23 cellular contexts compared by ENCODE assay signal in genomic region chr2:177873915-177874314, GRCh38.
"Had no signal": no experiment of that assay in that cellular context is flagged by ENCODE, and none has a peak within 500 bp of the region (broad histone marks: within the 10 kb centered on the region; RNA-seq: fewer than 3 reads in every experiment).

No MANE protein-coding gene starts in this region.

- FAIRE-seq: endothelial cell of umbilical vein, frontal cortex, kidney had no signal

- H3K4me1 Mint-ChIP-seq: immature natural killer cell, mesothelial cell of epicardium had no signal

- H3K27me3 ChIP-seq: colonic mucosa, esophagus muscularis mucosa, foreskin keratinocyte, heart right ventricle had no signal

- H3K9me3 Mint-ChIP-seq: dendritic cell treated with granulocyte-macrophage colony-stimulating factor and Interleukin-4, amounts not matched to agents 40 ng/mL and 50 ng/mL, for 4 days; effector memory CD8-positive, alpha-beta T cell; immature natural killer cell; mesothelial cell of epicardium had no signal

- H3K4me1 ChIP-seq: colonic mucosa, esophagus muscularis mucosa, foreskin keratinocyte, lower lobe of right lung had no signal

- H3K4me3 Mint-ChIP-seq: dendritic cell treated with granulocyte-macrophage colony-stimulating factor and Interleukin-4, amounts not matched to agents 40 ng/mL and 50 ng/mL, for 4 days; effector memory CD8-positive, alpha-beta T cell; immature natural killer cell; mesothelial cell of epicardium had no signal

- H3K27ac ChIP-seq: colonic mucosa, esophagus muscularis mucosa, foreskin keratinocyte, heart right ventricle, left ventricle myocardium inferior, lower lobe of right lung had no signal

- H3K36me3 Mint-ChIP-seq: immature natural killer cell, mesothelial cell of epicardium had no signal

- H3K4me3 ChIP-seq: colonic mucosa, esophagus muscularis mucosa, heart right ventricle, left ventricle myocardium inferior, lower lobe of right lung, mucosa of descending colon had no signal

- H3K9me3 ChIP-seq: colonic mucosa, esophagus muscularis mucosa, heart right ventricle, left ventricle myocardium inferior, lower lobe of right lung, mucosa of descending colon had no signal

- ATAC-seq: effector memory CD8-positive, alpha-beta T cell; foreskin keratinocyte; heart right ventricle; lower lobe of right lung; mucosa of descending colon had no signal

- H3K36me3 ChIP-seq: colonic mucosa, esophagus muscularis mucosa, heart right ventricle, left ventricle myocardium inferior, lower lobe of right lung had no signal

- H3K27ac Mint-ChIP-seq: dendritic cell treated with granulocyte-macrophage colony-stimulating factor and Interleukin-4, amounts not matched to agents 40 ng/mL and 50 ng/mL, for 4 days; effector memory CD8-positive, alpha-beta T cell; immature natural killer cell; mesothelial cell of epicardium had no signal

- DNase-seq: cerebellar nuclear complex; colonic mucosa; cortex of kidney; effector CD8-positive, alpha-beta T cell; effector memory CD8-positive, alpha-beta T cell; foreskin keratinocyte; glutamatergic neuron; head of caudate nucleus; heart right ventricle; hypothalamus; immature natural killer cell; islet precursor cell; kidney; kidney glomerular epithelial cell; left ventricle myocardium inferior; lower lobe of right lung; mesenchymal stem cell; mucosa of descending colon had no signal

- H3K27me3 Mint-ChIP-seq: dendritic cell treated with granulocyte-macrophage colony-stimulating factor and Interleukin-4, amounts not matched to agents 40 ng/mL and 50 ng/mL, for 4 days had no signal
